ENCODE assay signal across 8 cellular contexts in genomic region chrX:119757979-119758681, GRCh38. TPM values are rescaled to one million over a fixed set of nuclear protein-coding genes. Genes with fewer than 3 reads are reported as not detected.
A peak's percentile ranks its signal among the peaks of the same experiment; 100 is the strongest.
DNase-seq lines count a peak whose midpoint lies in the region; ATAC-seq and TF ChIP-seq lines count a peak whose summit lies in the region.

A gene with protein sequence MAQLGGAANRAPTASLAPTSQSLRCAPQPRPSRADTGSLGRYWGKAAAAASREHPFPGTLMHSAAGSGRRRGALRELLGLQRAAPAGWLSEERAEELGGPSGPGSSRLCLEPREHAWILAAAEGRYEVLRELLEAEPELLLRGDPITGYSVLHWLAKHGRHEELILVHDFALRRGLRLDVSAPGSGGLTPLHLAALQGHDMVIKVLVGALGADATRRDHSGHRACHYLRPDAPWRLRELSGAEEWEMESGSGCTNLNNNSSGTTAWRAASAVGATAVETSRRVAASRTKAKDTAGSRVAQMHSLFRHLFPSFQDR (plus strand): TSS chrX:119758588. CDS start chrX:119758668, 80 bp downstream.

- H3K27ac Mint-ChIP-seq in GM23338, result peak within 1 kb of the TSS; percentile 96
- H3K27ac Mint-ChIP-seq in central memory CD8-positive, alpha-beta T cell (ENCODE audit: low read depth), result peak within 1 kb of the TSS; percentile 95
- H3K27ac Mint-ChIP-seq in stimulated activated naive CD8-positive, alpha-beta T cell treated with anti-CD3 and anti-CD28 coated beads, Interleukin-15, Interleukin-2, amounts not matched to agents 100 ng/mL and 50 ng/mL, for 24 hours, result peak within 1 kb of the TSS; percentile 45

- CTCF ChIA-PET in AG04450 (lab: Charles Lee), result interaction anchor here (0.6 to 2.4 kb wide), 4 partner anchors 22 to 148 kb away, joined by 4 to 9 read pairs (median 6); no protein-coding TSS in a partner anchor

- H3K4me3 Mint-ChIP-seq in GM23338, result peak within 1 kb of the TSS; percentile 87
- H3K4me3 Mint-ChIP-seq in central memory CD8-positive, alpha-beta T cell, result peak within 1 kb of the TSS; percentile 82
- H3K4me3 Mint-ChIP-seq in stimulated activated naive CD8-positive, alpha-beta T cell treated with anti-CD3 and anti-CD28 coated beads, Interleukin-15, Interleukin-2, amounts not matched to agents 100 ng/mL and 50 ng/mL, for 24 hours, result peak within 1 kb of the TSS; percentile 74

- H3K36me3 Mint-ChIP-seq in GM23338 (ENCODE audit: low read depth), result no peaks in the 10 kb centered on the region; the same call in 1 of the 3 replicates
- H3K36me3 Mint-ChIP-seq in central memory CD8-positive, alpha-beta T cell (ENCODE audit: insufficient read depth), result peaks cover 10% of the 10 kb centered on the region
- no peaks in the 10 kb centered on the region for H3K36me3 Mint-ChIP-seq in stimulated activated naive CD8-positive, alpha-beta T cell treated with anti-CD3 and anti-CD28 coated beads, Interleukin-15, Interleukin-2, amounts not matched to agents 100 ng/mL and 50 ng/mL, for 24 hours (ENCODE audit: low read depth)

- H3K27ac ChIP-seq in AG04450 (ENCODE audit: low read depth, low read length) (no peak within 1 kb of the TSS), GM23338 (ENCODE audit: low read depth) (peak within 1 kb of the TSS; percentile 94), SU-DHL-6 (ENCODE audit: low read depth, low read length) (peak within 1 kb of the TSS; percentile 100), left lung (peak within 1 kb of the TSS; percentile 39 to 82)

- peak within 1 kb of the TSS; percentile 59; the same call in 1 of the 2 replicates for H2AFZ ChIP-seq in GM23338
- peak within 1 kb of the TSS; percentile 63 for H2AFZ ChIP-seq in SU-DHL-6 (ENCODE audit: low read depth, low read length, severe bottlenecking)

- no peaks in the 10 kb centered on the region for H3K36me3 ChIP-seq in GM23338 (ENCODE audit: insufficient read depth)
- no peaks in the 10 kb centered on the region for H3K36me3 ChIP-seq in SU-DHL-6 (ENCODE audit: low read length)
- no peaks in the 10 kb centered on the region for H3K36me3 ChIP-seq in left lung

- intact Hi-C loops in left lung (cut with DNase I), result no loop called here

- POLR2A ChIA-PET in AG04450 (lab: Yijun Ruan, JAX), result interaction anchor here (0.5 to 1.3 kb wide), 4 partner anchors 33 to 251 kb away, joined by 3 to 16 read pairs (median 4); partner anchors contain the start of genes RPL39 and UBE2A

- no peaks in the 10 kb centered on the region for H3K9me3 Mint-ChIP-seq in GM23338
- no peaks in the 10 kb centered on the region for H3K9me3 Mint-ChIP-seq in central memory CD8-positive, alpha-beta T cell
- no peaks in the 10 kb centered on the region for H3K9me3 Mint-ChIP-seq in stimulated activated naive CD8-positive, alpha-beta T cell treated with anti-CD3 and anti-CD28 coated beads, Interleukin-15, Interleukin-2, amounts not matched to agents 100 ng/mL and 50 ng/mL, for 24 hours

- TF ChIP-seq CTCF in AG04450 (IDR thresholded peaks at IDR 0.05; ENCODE audit: low read depth, low read length) (no peak), GM23338 (conservative IDR thresholded peaks at IDR 0.05; ENCODE audit: low read depth in 2 of 2) (no peak), SU-DHL-6 (IDR thresholded peaks at IDR 0.05; ENCODE audit: insufficient read depth, low read length, poor library complexity, severe bottlenecking) (no peak), left lung (IDR thresholded peaks at IDR 0.05) (no peak)

- H3F3A ChIP-seq in GM23338 (replicated peaks; ENCODE audit: low read depth) (0 out of 2 replicates have a peak, but pooled peaks cover 3% of the 10 kb centered on the region), SU-DHL-6 (ENCODE audit: insufficient read depth) (peaks cover 41% of the 10 kb centered on the region)

- no peak for DNase-seq in AG04450 (ENCODE audit: low read depth, low spot score)
- DNase-seq in GM23338 (ENCODE audit: low spot score), result peak; percentile 73
- DNase-seq in central memory CD8-positive, alpha-beta T cell (ENCODE audit: low spot score in 2 of 2), result no peak
- peak; percentile 67 to 84 for DNase-seq in left lung

- H3K4me3 ChIP-seq in AG04450 (ENCODE audit: low read depth, low read length), result peak within 1 kb of the TSS; percentile 42
- H3K4me3 ChIP-seq in GM23338, result peak within 1 kb of the TSS; percentile 65
- H3K4me3 ChIP-seq in SU-DHL-6 (ENCODE audit: insufficient read depth, low read length, poor library complexity, severe bottlenecking), result peak within 1 kb of the TSS; percentile 56
- H3K4me3 ChIP-seq in left lung, result peak within 1 kb of the TSS; percentile 35 to 54

- H3K9ac ChIP-seq in SU-DHL-6 (ENCODE audit: low read length), result peak within 1 kb of the TSS; percentile 54

- H3K27me3 ChIP-seq in AG04450 (ENCODE audit: control insufficient read depth, insufficient read depth, low read length), result peaks cover 2% of the 10 kb centered on the region
- H3K27me3 ChIP-seq in GM23338 (ENCODE audit: insufficient read depth), result peaks cover 12% of the 10 kb centered on the region
- no peaks in the 10 kb centered on the region for H3K27me3 ChIP-seq in SU-DHL-6 (ENCODE audit: low read length)
- peaks cover 0 to 10% of the 10 kb centered on the region in 2 donors for H3K27me3 ChIP-seq in left lung

- H3K79me2 ChIP-seq in GM23338 (replicated peaks; ENCODE audit: insufficient read depth) (no peaks in the 10 kb centered on the region), SU-DHL-6 (ENCODE audit: insufficient read depth, low read length) (no peaks in the 10 kb centered on the region)

- H3K27me3 Mint-ChIP-seq in GM23338 (ENCODE audit: insufficient read depth, low read depth, poor library complexity), result peaks cover 20% of the 10 kb centered on the region
- no peaks in the 10 kb centered on the region for H3K27me3 Mint-ChIP-seq in central memory CD8-positive, alpha-beta T cell
- no peaks in the 10 kb centered on the region for H3K27me3 Mint-ChIP-seq in stimulated activated naive CD8-positive, alpha-beta T cell treated with anti-CD3 and anti-CD28 coated beads, Interleukin-15, Interleukin-2, amounts not matched to agents 100 ng/mL and 50 ng/mL, for 24 hours

- peaks cover 38% of the 10 kb centered on the region for H3K4me1 Mint-ChIP-seq in GM23338
- peaks cover 32% of the 10 kb centered on the region for H3K4me1 Mint-ChIP-seq in central memory CD8-positive, alpha-beta T cell
- H3K4me1 Mint-ChIP-seq in stimulated activated naive CD8-positive, alpha-beta T cell treated with anti-CD3 and anti-CD28 coated beads, Interleukin-15, Interleukin-2, amounts not matched to agents 100 ng/mL and 50 ng/mL, for 24 hours (ENCODE audit: low read depth), result peaks cover 45% of the 10 kb centered on the region

- H3K9me3 ChIP-seq in AG04450 (ENCODE audit: control insufficient read depth, insufficient read depth, low read length) (no peaks in the 10 kb centered on the region), SU-DHL-6 (ENCODE audit: insufficient read depth, low read length) (no peaks in the 10 kb centered on the region), left lung (no peaks in the 10 kb centered on the region)

- ATAC-seq in GM23338 (peak; percentile 63), left lung (peak; percentile 71), GM19351 (IDR thresholded peaks at IDR 0.05; ENCODE audit: unreplicated experiment) (no peak), GM21381 (IDR thresholded peaks at IDR 0.05; ENCODE audit: unreplicated experiment) (no peak)
- no peak for ATAC-seq in central memory CD8-positive, alpha-beta T cell (replicated peaks; ENCODE audit: extremely low read depth, poor library complexity, severe bottlenecking)

- peaks cover 22% of the 10 kb centered on the region for H3K4me1 ChIP-seq in GM23338 (ENCODE audit: insufficient read depth)
- H3K4me1 ChIP-seq in left lung, result peaks cover 0 to 16% of the 10 kb centered on the region in 2 donors

- H3K9me2 ChIP-seq in GM23338 (ENCODE audit: insufficient read depth), result no peaks in the 10 kb centered on the region
- no peaks in the 10 kb centered on the region for H3K9me2 ChIP-seq in SU-DHL-6 (replicated peaks; ENCODE audit: insufficient read depth, low read length)

- peak within 1 kb of the TSS; percentile 81 for H3K4me2 ChIP-seq in GM23338
- peak within 1 kb of the TSS; percentile 81 for H3K4me2 ChIP-seq in SU-DHL-6 (ENCODE audit: low read depth, low read length, poor library complexity, severe bottlenecking)

- H4K20me1 ChIP-seq in GM23338 (replicated peaks; ENCODE audit: insufficient read depth), result no peaks in the 10 kb centered on the region
- H4K20me1 ChIP-seq in SU-DHL-6 (ENCODE audit: low read depth, low read length), result no peaks in the 10 kb centered on the region

TF ChIP-seq in GM23338, 12 proteins besides CTCF, POLR2A, EP300 and RAD21 (continues in another document):
- TF ChIP-seq POLR2AphosphoS5 (IDR thresholded peaks at IDR 0.05; ENCODE audit: low read depth), result 0 out of 2 replicates have a peak, but pooled peaks have one; percentile 27

RNA-seq across cellular contexts. Expression of the gene that starts here (rescaled TPM):
- polyA plus RNA-seq in AG04450 (2011; rRNA removed), result 0.25 and 0.31 TPM in 2 replicates
- 0.14 and 0.17 TPM in 2 replicates for polyA minus RNA-seq in AG04450 (2011; rRNA and poly(A)+ RNA removed)
- 3.8 and 5.1 TPM in 2 replicates for total RNA-seq in GM23338 (2014; rRNA removed; shearing (Covaris generic))
- polyA plus RNA-seq in GM23338 (2016; fragmentation: Nextera tagmentation; extraction: Ambion mirVana), result 2.4 and 3.8 TPM in 2 replicates
- total RNA-seq in left lung, result 1 to 10 TPM; 2.4 to 4.2 TPM

Comparison
In these comparisons a context has a peak if more than half of its experiments do, and no peak if none do; other contexts are left out.
1. DNase-seq: peak in GM23338 (single experiment) and left lung (2 of 2); none in AG04450 (single experiment) and central memory CD8-positive, alpha-beta T cell (0 of 2).
2. ATAC-seq: peak in GM23338 (single experiment) and left lung (single experiment); none in central memory CD8-positive, alpha-beta T cell (single experiment), GM19351 (single experiment) and GM21381 (single experiment).
3. H3K27ac Mint-ChIP-seq: peak in every context shown above with its lines; median percentile 96 in GM23338; 95 in central memory CD8-positive, alpha-beta T cell; 45 in stimulated activated naive CD8-positive, alpha-beta T cell treated with anti-CD3 and anti-CD28 coated beads, Interleukin-15, Interleukin-2, amounts not matched to agents 100 ng/mL and 50 ng/mL, for 24 hours.
4. Peak in every context shown above with its lines, with median percentiles within 50 percentile points of each other: H3K4me3 ChIP-seq and H3K4me3 Mint-ChIP-seq.